ENCODE assay signal across 8 cellular contexts in genomic region chr17:64781013-64781392, GRCh38.
DNase-seq lines count a peak whose midpoint lies in the region; ATAC-seq and TF ChIP-seq lines count a peak whose summit lies in the region.

No MANE protein-coding gene starts in this region.

- H3K4me3 ChIP-seq in iPS-18a (ENCODE audit: low read length): peak overlapping the region; percentile 50
- H3K4me3 ChIP-seq in suprapubic skin: peak overlapping the region; percentile 69

- no peaks in the 10 kb centered on the region for H3K9me3 Mint-ChIP-seq in activated T-helper 2 cell treated with anti-CD3 and anti-CD28 coated beads, Interferon-gamma antibody, Interleukin-2, Interleukin-4, amounts not matched to agents 10 μg/mL and 5 μg/mL and 100 μg/mL, durations not matched to agents 14 hours and 24 hours and 36 hours

- no peak for TF ChIP-seq EP300 in suprapubic skin (IDR thresholded peaks at IDR 0.05)

- DNase-seq in activated CD4-positive, CD25-positive, alpha-beta regulatory T cell (lab: John Stamatoyannopoulos, UW): no peak
- no peak for DNase-seq in activated T-helper 2 cell treated with anti-CD3 and anti-CD28 coated beads, Interferon-gamma antibody, Interleukin-2, Interleukin-4, amounts not matched to agents 10 μg/mL and 5 μg/mL and 100 μg/mL, durations not matched to agents 14 hours and 24 hours and 36 hours (ENCODE audit: low spot score)
- DNase-seq in suprapubic skin (ENCODE audit: low spot score in 2 of 2) (peak in 1 of 2 donors; percentile 75), erythroblast (lab: John Stamatoyannopoulos, UW) (no peak), inferior parietal cortex (ENCODE audit: extremely low spot score) (no peak)

- no peak for TF ChIP-seq CTCF in suprapubic skin (IDR thresholded peaks at IDR 0.05)

- peak overlapping the region; percentile 42 for H3K27ac Mint-ChIP-seq in activated T-helper 2 cell treated with anti-CD3 and anti-CD28 coated beads, Interferon-gamma antibody, Interleukin-2, Interleukin-4, amounts not matched to agents 10 μg/mL and 5 μg/mL and 100 μg/mL, durations not matched to agents 14 hours and 24 hours and 36 hours

- intact Hi-C loops in activated T-helper 2 cell treated with anti-CD3 and anti-CD28 coated beads, Interferon-gamma antibody, Interleukin-2, Interleukin-4, amounts not matched to agents 10 μg/mL and 5 μg/mL and 100 μg/mL, durations not matched to agents 14 hours and 24 hours and 36 hours (cut with micrococcal nuclease): no loop called here

- H3K27me3 Mint-ChIP-seq in activated T-helper 2 cell treated with anti-CD3 and anti-CD28 coated beads, Interferon-gamma antibody, Interleukin-2, Interleukin-4, amounts not matched to agents 10 μg/mL and 5 μg/mL and 100 μg/mL, durations not matched to agents 14 hours and 24 hours and 36 hours (ENCODE audit: low read depth): peaks cover 4% of the 10 kb centered on the region

- peak; percentile 9 to 10 for ATAC-seq in activated CD4-positive, CD25-positive, alpha-beta regulatory T cell treated with anti-CD3 and anti-CD28 coated beads, Interleukin-2, amount 50 U/mL, for 24 hours
- no peak for ATAC-seq in GM21786 (IDR thresholded peaks at IDR 0.05; ENCODE audit: unreplicated experiment)

- H3K27ac ChIP-seq in iPS-18a (ENCODE audit: low read length) (no peak overlapping the region), suprapubic skin (peak overlapping the region; percentile 81)

- peaks cover 77% of the 10 kb centered on the region for H3K27me3 ChIP-seq in iPS-18a (ENCODE audit: control insufficient read depth, insufficient read depth, low read length)
- H3K27me3 ChIP-seq in suprapubic skin: no peaks in the 10 kb centered on the region

- H3K4me1 ChIP-seq in iPS-18a (ENCODE audit: control insufficient read depth, low read depth, low read length) (peaks cover 17% of the 10 kb centered on the region), suprapubic skin (peaks cover 64% of the 10 kb centered on the region)

- no peaks in the 10 kb centered on the region for H3K9me3 ChIP-seq in iPS-18a (ENCODE audit: control insufficient read depth, low read depth, low read length)
- H3K9me3 ChIP-seq in suprapubic skin: no peaks in the 10 kb centered on the region

- peak overlapping the region; percentile 75 for H3K4me3 Mint-ChIP-seq in activated T-helper 2 cell treated with anti-CD3 and anti-CD28 coated beads, Interferon-gamma antibody, Interleukin-2, Interleukin-4, amounts not matched to agents 10 μg/mL and 5 μg/mL and 100 μg/mL, durations not matched to agents 14 hours and 24 hours and 36 hours (ENCODE audit: low read depth)

- WGBS in suprapubic skin: 6% methylated on average over 21 of the region's 31 CpGs

- H3K4me1 Mint-ChIP-seq in activated T-helper 2 cell treated with anti-CD3 and anti-CD28 coated beads, Interferon-gamma antibody, Interleukin-2, Interleukin-4, amounts not matched to agents 10 μg/mL and 5 μg/mL and 100 μg/mL, durations not matched to agents 14 hours and 24 hours and 36 hours (ENCODE audit: low read depth): peaks cover 21% of the 10 kb centered on the region

- peaks cover 22% of the 10 kb centered on the region for H3K36me3 Mint-ChIP-seq in activated T-helper 2 cell treated with anti-CD3 and anti-CD28 coated beads, Interferon-gamma antibody, Interleukin-2, Interleukin-4, amounts not matched to agents 10 μg/mL and 5 μg/mL and 100 μg/mL, durations not matched to agents 14 hours and 24 hours and 36 hours (ENCODE audit: low read depth)

- no peak overlapping the region for H3K9ac ChIP-seq in iPS-18a (ENCODE audit: low read length)

- no peak for TF ChIP-seq POLR2A in suprapubic skin (IDR thresholded peaks at IDR 0.05)
- no peak for TF ChIP-seq POLR2A in erythroblast (IDR thresholded peaks at IDR 0.05; ENCODE audit: low read length)

- H3K36me3 ChIP-seq in iPS-18a (ENCODE audit: control insufficient read depth, low read depth, low read length) (no peaks in the 10 kb centered on the region), suprapubic skin (peaks cover 29% of the 10 kb centered on the region)
